Comparison of ENCODE assay signal across 1 cellular context in the genomic region with DNA sequence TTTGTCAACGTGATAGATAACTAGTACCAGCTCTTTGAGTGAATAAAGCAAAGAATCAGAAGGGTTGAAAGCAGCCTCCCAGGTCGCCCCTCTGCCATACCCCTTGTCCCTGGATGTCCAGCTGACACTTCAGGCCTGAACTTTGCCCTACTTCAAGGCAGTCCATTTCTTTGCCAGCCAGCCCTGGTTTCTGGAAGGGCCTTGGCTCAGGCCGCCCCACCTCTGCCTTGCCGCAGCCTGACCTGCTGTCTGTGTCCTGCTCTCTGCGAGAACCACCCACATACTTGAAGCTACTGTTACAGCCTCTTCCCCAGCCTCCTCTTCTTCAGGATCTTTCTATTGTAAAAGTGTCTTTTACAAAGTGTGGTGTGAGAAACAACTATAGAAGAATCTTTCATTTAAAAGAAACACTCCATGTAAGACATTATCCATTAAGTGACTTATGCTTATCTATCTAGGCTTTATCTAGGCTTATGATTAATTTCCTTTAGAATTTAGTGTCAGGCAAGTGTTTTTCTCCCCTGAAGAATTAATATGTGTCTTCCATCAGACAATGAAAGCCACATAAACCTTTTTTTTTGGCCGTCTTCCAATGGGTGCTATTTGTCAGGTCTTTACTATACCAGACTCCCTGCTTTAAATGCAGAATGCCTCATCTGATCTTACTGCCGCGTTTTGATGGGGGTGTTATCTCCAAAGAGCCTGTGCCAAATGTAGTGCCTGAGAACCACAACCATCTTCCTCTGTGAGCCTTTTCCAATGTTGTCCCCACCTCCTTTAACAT.
TF ChIP-seq lines count a peak whose summit lies in the region.

No MANE protein-coding gene starts in this region.

TF ChIP-seq in endothelial cell of umbilical vein, 7 proteins besides CTCF, POLR2A, EP300 and RAD21:
- TF ChIP-seq EZH2 (IDR thresholded peaks at IDR 0.05; ENCODE audit: borderline replicate concordance, low read depth, low read length, severe bottlenecking): no peak
- no peak for TF ChIP-seq POLR2AphosphoS5 (IDR thresholded peaks at IDR 0.05; ENCODE audit: insufficient read depth, low read depth, low read length)
- TF ChIP-seq GATA2 (IDR thresholded peaks at IDR 0.05; ENCODE audit: insufficient read depth, insufficient read length, low read depth, low read length): peak; percentile 72
